In genomic region chr5:132491368-132492364, GRCh38 we compare ENCODE assay signal across 8 cellular contexts. TPM values are rescaled to one million over a fixed set of nuclear protein-coding genes. Genes with fewer than 3 reads are reported as not detected.
DNase-seq lines count a peak whose midpoint lies in the region; ATAC-seq and TF ChIP-seq lines count a peak whose summit lies in the region.

No MANE protein-coding gene starts in this region.

- peak overlapping the region; percentile 51 for H3K4me3 ChIP-seq in right cardiac atrium (ENCODE audit: low read length)
- peak overlapping the region; percentile 27 to 96 (median 94) for H3K4me3 ChIP-seq in spleen

- H3K36me3 ChIP-seq in spleen: peaks cover 2 to 30% (median 24%) of the 10 kb centered on the region in 6 donors

- peak overlapping the region; percentile 84 for H3K4me3 Mint-ChIP-seq in activated T-helper 2 cell treated with anti-CD3 and anti-CD28 coated beads, Interferon-gamma antibody, Interleukin-2, Interleukin-4, amounts not matched to agents 10 μg/mL and 5 μg/mL and 100 μg/mL, durations not matched to agents 14 hours and 24 hours and 36 hours (ENCODE audit: low read depth)

- H3K9me3 ChIP-seq in right cardiac atrium (ENCODE audit: control insufficient read depth, low read length) (no peaks in the 10 kb centered on the region), spleen (no peaks in the 10 kb centered on the region)

- no peak for TF ChIP-seq POLR2A in spleen (IDR thresholded peaks at IDR 0.05)

- no peak for TF ChIP-seq CTCF in spleen (IDR thresholded peaks at IDR 0.05 in 8 of 11, conservative IDR thresholded peaks at IDR 0.05 in 3 of 11)

- H3K27ac Mint-ChIP-seq in activated T-helper 2 cell treated with anti-CD3 and anti-CD28 coated beads, Interferon-gamma antibody, Interleukin-2, Interleukin-4, amounts not matched to agents 10 μg/mL and 5 μg/mL and 100 μg/mL, durations not matched to agents 14 hours and 24 hours and 36 hours: peak overlapping the region; percentile 74

- peaks cover 65% of the 10 kb centered on the region for H3K4me1 Mint-ChIP-seq in activated T-helper 2 cell treated with anti-CD3 and anti-CD28 coated beads, Interferon-gamma antibody, Interleukin-2, Interleukin-4, amounts not matched to agents 10 μg/mL and 5 μg/mL and 100 μg/mL, durations not matched to agents 14 hours and 24 hours and 36 hours (ENCODE audit: low read depth)

- H3K27ac ChIP-seq in right cardiac atrium (ENCODE audit: low read length): peak overlapping the region; percentile 75
- H3K27ac ChIP-seq in spleen: peak overlapping the region; percentile 96 to 100 (median 100)

- no peaks in the 10 kb centered on the region for H3K9me3 Mint-ChIP-seq in activated T-helper 2 cell treated with anti-CD3 and anti-CD28 coated beads, Interferon-gamma antibody, Interleukin-2, Interleukin-4, amounts not matched to agents 10 μg/mL and 5 μg/mL and 100 μg/mL, durations not matched to agents 14 hours and 24 hours and 36 hours

- 48% methylated on average over 22 of the region's 22 CpGs for WGBS in right cardiac atrium
- 45 to 64% (median 48%) methylated on average over 21 to 22 of the region's 22 CpGs for WGBS in spleen, 5 donors

- ATAC-seq in HG03442 (IDR thresholded peaks at IDR 0.05; ENCODE audit: unreplicated experiment) (peak; percentile 23), right cardiac atrium (peak; percentile 0 to 2)

- H3K27me3 Mint-ChIP-seq in activated T-helper 2 cell treated with anti-CD3 and anti-CD28 coated beads, Interferon-gamma antibody, Interleukin-2, Interleukin-4, amounts not matched to agents 10 μg/mL and 5 μg/mL and 100 μg/mL, durations not matched to agents 14 hours and 24 hours and 36 hours (ENCODE audit: low read depth): no peaks in the 10 kb centered on the region

- H3K4me1 ChIP-seq in right cardiac atrium (ENCODE audit: control insufficient read depth, insufficient read depth, low read length) (peaks cover 14% of the 10 kb centered on the region), spleen (peaks cover 37 to 90% (median 75%) of the 10 kb centered on the region in 6 donors)

- H3K36me3 Mint-ChIP-seq in activated T-helper 2 cell treated with anti-CD3 and anti-CD28 coated beads, Interferon-gamma antibody, Interleukin-2, Interleukin-4, amounts not matched to agents 10 μg/mL and 5 μg/mL and 100 μg/mL, durations not matched to agents 14 hours and 24 hours and 36 hours (ENCODE audit: low read depth): peaks cover 34% of the 10 kb centered on the region

- DNase-seq in activated naive CD4-positive, alpha-beta T cell treated with Interleukin-2 at 50 U/mL for 16 hours: peak; percentile 48
- no peak for DNase-seq in activated naive CD4-positive, alpha-beta T cell (lab: John Stamatoyannopoulos, UW)
- peak; percentile 26 for DNase-seq in activated T-helper 2 cell treated with anti-CD3 and anti-CD28 coated beads, Interferon-gamma antibody, Interleukin-2, Interleukin-4, amounts not matched to agents 10 μg/mL and 5 μg/mL and 100 μg/mL, durations not matched to agents 14 hours and 24 hours and 36 hours (ENCODE audit: low spot score)
- DNase-seq in right cardiac atrium (peak in 2 of 3 donors; percentile 57 to 64), spleen (peak; percentile 86), NCI-H526 (lab: John Stamatoyannopoulos, UW) (no peak), foreskin melanocyte (no peak)

- no peaks in the 10 kb centered on the region for H3K27me3 ChIP-seq in right cardiac atrium (ENCODE audit: control insufficient read depth, insufficient read depth)
- no peaks in the 10 kb centered on the region for H3K27me3 ChIP-seq in spleen (replicated peaks in 1 of 7)

- intact Hi-C loops in activated T-helper 2 cell treated with anti-CD3 and anti-CD28 coated beads, Interferon-gamma antibody, Interleukin-2, Interleukin-4, amounts not matched to agents 10 μg/mL and 5 μg/mL and 100 μg/mL, durations not matched to agents 14 hours and 24 hours and 36 hours (cut with micrococcal nuclease): loop anchor here (2.0 to 10.0 kb wide), 7 partner anchors 34 to 1501 kb away; partner anchors contain the start of genes AFF4, HSPA4 and SLC22A4
- intact Hi-C loops in right cardiac atrium (cut with DNase I) (loop anchor here in 1 of 4 donors (10.0 kb wide), 1 partner anchor 307 kb away; no protein-coding TSS in a partner anchor), spleen (cut with DNase I; ENCODE audit: low total_unique reads) (loop anchor here (5.0 kb wide), 1 partner anchor 79 kb away; no protein-coding TSS in a partner anchor)

RNA-seq across cellular contexts. Expression of gene IRF1, which starts 1.1 kb away (rescaled TPM):
- 155 TPM in 2 replicates for total RNA-seq in activated T-helper 2 cell treated with anti-CD3 and anti-CD28 coated beads, Interferon-gamma antibody, Interleukin-2, Interleukin-4, amounts not matched to agents 10 μg/mL and 5 μg/mL and 100 μg/mL, durations not matched to agents 14 hours and 24 hours and 36 hours
- 10 to 100 TPM in 3 of 4 donors, 1 to 10 TPM in 1; 9.4 to 17.9 (median 13.8) TPM for total RNA-seq in right cardiac atrium
- polyA plus RNA-seq in right cardiac atrium: 11.7 TPM
- 100 to 1,000 TPM; 146 to 307 (median 165) TPM for total RNA-seq in spleen
- 100 to 1,000 TPM in 1 of 3 donors, 10 to 100 TPM in 2; 57.9 to 113 (median 59.7) TPM for polyA plus RNA-seq in spleen

RNA-seq across cellular contexts. Expression of gene IL5, which starts 51.7 kb away (rescaled TPM):
- total RNA-seq in activated T-helper 2 cell treated with anti-CD3 and anti-CD28 coated beads, Interferon-gamma antibody, Interleukin-2, Interleukin-4, amounts not matched to agents 10 μg/mL and 5 μg/mL and 100 μg/mL, durations not matched to agents 14 hours and 24 hours and 36 hours: 100.0 and 113 TPM in 2 replicates
- total RNA-seq in right cardiac atrium: not detected
- not detected for polyA plus RNA-seq in right cardiac atrium
- not detected for total RNA-seq in spleen
- not detected for polyA plus RNA-seq in spleen

Comparison
In these comparisons a context has a peak if more than half of its experiments do, and no peak if none do; other contexts are left out.
1. DNase-seq: peak in activated naive CD4-positive, alpha-beta T cell treated with Interleukin-2 at 50 U/mL for 16 hours (single experiment), activated T-helper 2 cell treated with anti-CD3 and anti-CD28 coated beads, Interferon-gamma antibody, Interleukin-2, Interleukin-4, amounts not matched to agents 10 μg/mL and 5 μg/mL and 100 μg/mL, durations not matched to agents 14 hours and 24 hours and 36 hours (single experiment), right cardiac atrium (2 of 3) and spleen (single experiment); none in activated naive CD4-positive, alpha-beta T cell (0 of 4), NCI-H526 (0 of 2) and foreskin melanocyte (single experiment).
2. RNA of gene IL5, which starts 51.7 kb away (total RNA-seq): 100.0 to 113 TPM in activated T-helper 2 cell treated with anti-CD3 and anti-CD28 coated beads, Interferon-gamma antibody, Interleukin-2, Interleukin-4, amounts not matched to agents 10 μg/mL and 5 μg/mL and 100 μg/mL, durations not matched to agents 14 hours and 24 hours and 36 hours; not detected in right cardiac atrium and not detected in spleen; every median in the first group is over 100 times any median in the second.